8 cellular contexts compared by ENCODE assay signal in genomic region chr14:103522028-103522581, GRCh38. TPM values are rescaled to one million over a fixed set of nuclear protein-coding genes. Genes with fewer than 3 reads are reported as not detected.
DNase-seq lines count a peak whose midpoint lies in the region; TF ChIP-seq lines count a peak whose summit lies in the region.

No MANE protein-coding gene starts in this region.

- no peaks in the 10 kb centered on the region for H3K9me3 ChIP-seq in SK-N-MC (ENCODE audit: low read depth, low read length)

- H3K27ac Mint-ChIP-seq in osteocyte (ENCODE audit: unreplicated experiment) = no peak overlapping the region

- H3K4me1 Mint-ChIP-seq in osteocyte (ENCODE audit: unreplicated experiment) = peaks cover 26% of the 10 kb centered on the region

- H3K36me3 Mint-ChIP-seq in osteocyte (ENCODE audit: unreplicated experiment) = no peaks in the 10 kb centered on the region

- H3K27me3 Mint-ChIP-seq in osteocyte (ENCODE audit: unreplicated experiment) = peaks cover 4% of the 10 kb centered on the region

- no peak overlapping the region for H3K27ac ChIP-seq in SK-N-MC

- DNase-seq in DMS53 (lab: John Stamatoyannopoulos, UW) (peak; percentile 56), DMS53 treated with DMSO at 0.1 percent for 48 hours (lab: John Stamatoyannopoulos, UW; ENCODE audit: unreplicated experiment) (no peak), SK-N-MC (ENCODE audit: low read depth, low spot score) (no peak), fibroblast of pulmonary artery (ENCODE audit: low read depth) (no peak), osteocyte (ENCODE audit: extremely low spot score, unreplicated experiment) (no peak), SKM-1 treated with dmso at 0.1 percent for 144 hours (lab: John Stamatoyannopoulos, UW; ENCODE audit: unreplicated experiment) (no peak), RKO (ENCODE audit: low spot score) (no peak)
- no peak for DNase-seq in activated effector memory CD4-positive, alpha-beta T cell treated with Interleukin-2 at 50 U/mL for 16 hours

- TF ChIP-seq CTCF in fibroblast of pulmonary artery (IDR thresholded peaks at IDR 0.05; ENCODE audit: low read length, missing control alignments) (no peak), osteocyte (IDR thresholded peaks at IDR 0.05) (no peak)

- H3K4me3 ChIP-seq in SK-N-MC (peak overlapping the region; percentile 93), fibroblast of pulmonary artery (replicated peaks; ENCODE audit: low read depth, low read length) (peak overlapping the region; percentile 40)

- no peaks in the 10 kb centered on the region for H3K9me3 Mint-ChIP-seq in osteocyte (ENCODE audit: unreplicated experiment)

- peak overlapping the region; percentile 85 for H3K9ac ChIP-seq in SK-N-MC (ENCODE audit: insufficient read length)

- peaks cover 20% of the 10 kb centered on the region for H3K36me3 ChIP-seq in SK-N-MC (ENCODE audit: insufficient read depth, low read length)

- peak overlapping the region; percentile 60 for H3K4me3 Mint-ChIP-seq in osteocyte (ENCODE audit: unreplicated experiment)

RNA-seq across cellular contexts. Expression of gene CKB, which starts 0.5 kb away (rescaled TPM):
- 25.4 and 31.4 TPM in 2 replicates for total RNA-seq in osteocyte

RNA-seq across cellular contexts. Expression of gene TRMT61A, which starts 6.9 kb away (rescaled TPM):
- 10.9 and 11.5 TPM in 2 replicates for total RNA-seq in osteocyte

RNA-seq across cellular contexts. Expression of gene BAG5, which starts 40.4 kb away (rescaled TPM):
- 21.9 and 22.4 TPM in 2 replicates for total RNA-seq in osteocyte

RNA-seq across cellular contexts. Expression of gene COA8, which starts 40.7 kb away (rescaled TPM):
- total RNA-seq in osteocyte = 41.0 and 42.0 TPM in 2 replicates
